3 cellular contexts compared by ENCODE assay signal in genomic region chr19:48123907-48124675, GRCh38.
A peak's percentile ranks its signal among the peaks of the same experiment; 100 is the strongest.
TF ChIP-seq lines count a peak whose summit lies in the region.

No MANE protein-coding gene starts in this region.

TF ChIP-seq in A549, 52 proteins besides CTCF, POLR2A, EP300 and RAD21:
- TF ChIP-seq NFE2L2 (conservative IDR thresholded peaks at IDR 0.05; ENCODE audit: low read length), result no peak
- TF ChIP-seq BHLHE40 (IDR thresholded peaks at IDR 0.05; ENCODE audit: low read depth, low read length), result no peak
- no peak for TF ChIP-seq RNF2 (IDR thresholded peaks at IDR 0.05; ENCODE audit: borderline replicate concordance, low read depth)
- no peak for TF ChIP-seq ZFP36 (IDR thresholded peaks at IDR 0.05; ENCODE audit: borderline replicate concordance, partially characterized antibody)
- TF ChIP-seq CHD4 (IDR thresholded peaks at IDR 0.05; ENCODE audit: borderline replicate concordance), result no peak
- no peak for TF ChIP-seq FOSL2 (IDR thresholded peaks at IDR 0.05)
- no peak for TF ChIP-seq FOSL2 (CRISPR knock-in tag; IDR thresholded peaks at IDR 0.05)
- no peak for TF ChIP-seq HOXB5 (CRISPR knock-in tag; IDR thresholded peaks at IDR 0.05)
- TF ChIP-seq, protein P1, sequence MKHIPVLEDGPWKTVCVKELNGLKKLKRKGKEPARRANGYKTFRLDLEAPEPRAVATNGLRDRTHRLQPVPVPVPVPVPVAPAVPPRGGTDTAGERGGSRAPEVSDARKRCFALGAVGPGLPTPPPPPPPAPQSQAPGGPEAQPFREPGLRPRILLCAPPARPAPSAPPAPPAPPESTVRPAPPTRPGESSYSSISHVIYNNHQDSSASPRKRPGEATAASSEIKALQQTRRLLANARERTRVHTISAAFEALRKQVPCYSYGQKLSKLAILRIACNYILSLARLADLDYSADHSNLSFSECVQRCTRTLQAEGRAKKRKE (CRISPR knock-in tag; IDR thresholded peaks at IDR 0.05; ENCODE audit: low read depth), result no peak
- no peak for TF ChIP-seq ELK1 (IDR thresholded peaks at IDR 0.05; ENCODE audit: low read depth, low read length)
- TF ChIP-seq ZNF302 (CRISPR knock-in tag; IDR thresholded peaks at IDR 0.05), result no peak
- no peak for TF ChIP-seq PHF8 (IDR thresholded peaks at IDR 0.05; ENCODE audit: borderline replicate concordance, low read depth)
- TF ChIP-seq MAFK (IDR thresholded peaks at IDR 0.05; ENCODE audit: partially characterized antibody), result no peak
- no peak for TF ChIP-seq JUNB (IDR thresholded peaks at IDR 0.05)
TF ChIP-seq in A549: peak in this region for 0.

TF ChIP-seq in HCT116, 20 proteins besides CTCF, POLR2A, EP300 and RAD21:
- TF ChIP-seq, protein P2, sequence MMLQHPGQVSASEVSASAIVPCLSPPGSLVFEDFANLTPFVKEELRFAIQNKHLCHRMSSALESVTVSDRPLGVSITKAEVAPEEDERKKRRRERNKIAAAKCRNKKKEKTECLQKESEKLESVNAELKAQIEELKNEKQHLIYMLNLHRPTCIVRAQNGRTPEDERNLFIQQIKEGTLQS (IDR thresholded peaks at IDR 0.05), result no peak
- TF ChIP-seq CEBPB (IDR thresholded peaks at IDR 0.05; ENCODE audit: low read depth) (no peak), FOSL1 (IDR thresholded peaks at IDR 0.05; ENCODE audit: low read depth) (no peak), EZH2phosphoT487 (IDR thresholded peaks at IDR 0.05; ENCODE audit: borderline replicate concordance) (no peak), EGR1 (IDR thresholded peaks at IDR 0.05; ENCODE audit: low read depth) (peak; percentile 70), SP1 (IDR thresholded peaks at IDR 0.05; ENCODE audit: low read depth) (0 out of 2 replicates have a peak, but pooled peaks have one; percentile 17), SRF (IDR thresholded peaks at IDR 0.05; ENCODE audit: low read depth) (no peak), SIN3A (IDR thresholded peaks at IDR 0.05; ENCODE audit: low read depth) (no peak), ZNF274 (IDR thresholded peaks at IDR 0.05; ENCODE audit: low read depth, low read length) (no peak), POLR2AphosphoS5 (IDR thresholded peaks at IDR 0.05; ENCODE audit: low read depth, low read length) (no peak), MAX (IDR thresholded peaks at IDR 0.05) (peak; percentile 17; the same call in 1 of the 2 replicates), EZH2 (IDR thresholded peaks at IDR 0.05) (no peak), TCF7L2 (IDR thresholded peaks at IDR 0.05; ENCODE audit: borderline replicate concordance, extremely low read depth, insufficient read depth, insufficient read length) (no peak), CBX3 (IDR thresholded peaks at IDR 0.05; ENCODE audit: low read depth) (no peak), YY1 (IDR thresholded peaks at IDR 0.05; ENCODE audit: extremely low read depth, insufficient replicate concordance, low read depth, low read length) (no peak), ZFX (IDR thresholded peaks at IDR 0.05) (no peak), ZBTB33 (IDR thresholded peaks at IDR 0.05; ENCODE audit: extremely low read depth, insufficient replicate concordance, low read length) (no peak), JUND (IDR thresholded peaks at IDR 0.05) (peak; percentile 12; the same call in 1 of the 2 replicates), ELF1 (IDR thresholded peaks at IDR 0.05; ENCODE audit: borderline replicate concordance, low read depth) (no peak)
- TF ChIP-seq, protein P3, sequence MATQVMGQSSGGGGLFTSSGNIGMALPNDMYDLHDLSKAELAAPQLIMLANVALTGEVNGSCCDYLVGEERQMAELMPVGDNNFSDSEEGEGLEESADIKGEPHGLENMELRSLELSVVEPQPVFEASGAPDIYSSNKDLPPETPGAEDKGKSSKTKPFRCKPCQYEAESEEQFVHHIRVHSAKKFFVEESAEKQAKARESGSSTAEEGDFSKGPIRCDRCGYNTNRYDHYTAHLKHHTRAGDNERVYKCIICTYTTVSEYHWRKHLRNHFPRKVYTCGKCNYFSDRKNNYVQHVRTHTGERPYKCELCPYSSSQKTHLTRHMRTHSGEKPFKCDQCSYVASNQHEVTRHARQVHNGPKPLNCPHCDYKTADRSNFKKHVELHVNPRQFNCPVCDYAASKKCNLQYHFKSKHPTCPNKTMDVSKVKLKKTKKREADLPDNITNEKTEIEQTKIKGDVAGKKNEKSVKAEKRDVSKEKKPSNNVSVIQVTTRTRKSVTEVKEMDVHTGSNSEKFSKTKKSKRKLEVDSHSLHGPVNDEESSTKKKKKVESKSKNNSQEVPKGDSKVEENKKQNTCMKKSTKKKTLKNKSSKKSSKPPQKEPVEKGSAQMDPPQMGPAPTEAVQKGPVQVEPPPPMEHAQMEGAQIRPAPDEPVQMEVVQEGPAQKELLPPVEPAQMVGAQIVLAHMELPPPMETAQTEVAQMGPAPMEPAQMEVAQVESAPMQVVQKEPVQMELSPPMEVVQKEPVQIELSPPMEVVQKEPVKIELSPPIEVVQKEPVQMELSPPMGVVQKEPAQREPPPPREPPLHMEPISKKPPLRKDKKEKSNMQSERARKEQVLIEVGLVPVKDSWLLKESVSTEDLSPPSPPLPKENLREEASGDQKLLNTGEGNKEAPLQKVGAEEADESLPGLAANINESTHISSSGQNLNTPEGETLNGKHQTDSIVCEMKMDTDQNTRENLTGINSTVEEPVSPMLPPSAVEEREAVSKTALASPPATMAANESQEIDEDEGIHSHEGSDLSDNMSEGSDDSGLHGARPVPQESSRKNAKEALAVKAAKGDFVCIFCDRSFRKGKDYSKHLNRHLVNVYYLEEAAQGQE (IDR thresholded peaks at IDR 0.05; ENCODE audit: low read depth), result no peak

TF ChIP-seq in K562, 482 proteins besides CTCF, POLR2A, EP300 and RAD21:
- TF ChIP-seq ZNF764 (CRISPR knock-in tag; IDR thresholded peaks at IDR 0.05; ENCODE audit: low read depth) (no peak), ZNF134 (CRISPR knock-in tag; conservative IDR thresholded peaks at IDR 0.05) (no peak), DACH1 (IDR thresholded peaks at IDR 0.05; ENCODE audit: partially characterized antibody) (no peak), ZNF561 (CRISPR knock-in tag; conservative IDR thresholded peaks at IDR 0.05) (no peak), ZNF695 (CRISPR knock-in tag; IDR thresholded peaks at IDR 0.05) (no peak), MCM2 (IDR thresholded peaks at IDR 0.05; ENCODE audit: low read depth) (no peak), RERE (CRISPR knock-in tag; IDR thresholded peaks at IDR 0.05; ENCODE audit: borderline replicate concordance) (no peak), ZNF184 (CRISPR knock-in tag; IDR thresholded peaks at IDR 0.05) (no peak), BRF2 (IDR thresholded peaks at IDR 0.05; ENCODE audit: borderline replicate concordance, insufficient read depth, insufficient read length) (no peak), TEAD2 (tag; IDR thresholded peaks at IDR 0.05) (no peak), ZNF589 (CRISPR knock-in tag; IDR thresholded peaks at IDR 0.05; ENCODE audit: low read depth) (no peak), RFX5 (IDR thresholded peaks at IDR 0.05; ENCODE audit: low read depth, low read length) (no peak), KDM1A (IDR thresholded peaks at IDR 0.05) (no peak), ZMIZ1 (IDR thresholded peaks at IDR 0.05; ENCODE audit: low read depth in 2 of 2, low read length in 2 of 2) (no peak), RBM34 (IDR thresholded peaks at IDR 0.05; ENCODE audit: borderline replicate concordance, insufficient read depth, low read length) (no peak), GABPB2 (CRISPR knock-in tag; conservative IDR thresholded peaks at IDR 0.05) (no peak), MBD1 (CRISPR knock-in tag; IDR thresholded peaks at IDR 0.05) (no peak)
